Comparison of ENCODE assay signal across 19 cellular contexts in genomic region chr15:65778269-65778668, GRCh38. TPM values are rescaled to one million over a fixed set of nuclear protein-coding genes. Genes with fewer than 3 reads are reported as not detected.
DNase-seq lines count a peak whose midpoint lies in the region; ATAC-seq and TF ChIP-seq lines count a peak whose summit lies in the region.
"Had no signal": no experiment of that assay in that cellular context is flagged by ENCODE, and none has a peak within 500 bp of the region (broad histone marks: within the 10 kb centered on the region; RNA-seq: fewer than 3 reads in every experiment).

No MANE protein-coding gene starts in this region.

- TF ChIP-seq CTCF in lower leg skin (IDR thresholded peaks at IDR 0.05), result no peak

- H3K4me1 Mint-ChIP-seq in activated CD8-positive, alpha-beta memory T cell treated with anti-CD3 and anti-CD28 coated beads, Interleukin-2, amount 10 ng/mL, durations not matched to agents 7 days and 5 days, result peaks cover 35% of the 10 kb centered on the region
- peaks cover 33 to 46% (median 38%) of the 10 kb centered on the region in 3 donors for H3K4me1 Mint-ChIP-seq in T-cell
- peaks cover 45% of the 10 kb centered on the region for H3K4me1 Mint-ChIP-seq in activated naive CD8-positive, alpha-beta T cell treated with anti-CD3 and anti-CD28 coated beads, Interleukin-2, amount 50 U/mL, for 24 hours
- peaks cover 33% of the 10 kb centered on the region for H3K4me1 Mint-ChIP-seq in stimulated activated effector memory CD8-positive, alpha-beta T cell treated with anti-CD3 and anti-CD28 coated beads, Interleukin-12 subunit alpha, Interleukin-12 subunit beta, amount 100 ng/mL, for 72 hours

- intact Hi-C loops in lower leg skin (cut with DNase I; ENCODE audit: low total_unique reads), result no loop called here

- POLR2A ChIA-PET in T-cell (lab: Charles Lee), result interaction anchor here (0.6 to 2.2 kb wide), 12 partner anchors 8 to 1416 kb away, joined by 3 to 30 read pairs (median 6); partner anchors contain the start of gene DENND4A (in 1 of the 2)

- H3K27me3 Mint-ChIP-seq in activated CD8-positive, alpha-beta memory T cell treated with anti-CD3 and anti-CD28 coated beads, Interleukin-2, amount 10 ng/mL, durations not matched to agents 7 days and 5 days, result no peaks in the 10 kb centered on the region
- no peaks in the 10 kb centered on the region for H3K27me3 Mint-ChIP-seq in T-cell
- H3K27me3 Mint-ChIP-seq in activated naive CD8-positive, alpha-beta T cell treated with anti-CD3 and anti-CD28 coated beads, Interleukin-2, amount 50 U/mL, for 24 hours, result no peaks in the 10 kb centered on the region

- in situ Hi-C loops in ACHN (cut with HindIII; ENCODE audit: low pct_ligation_motif_present, low pct_unique_long_range_greater_than_20kb, low sequenced_read_pairs), result no loop called here

- peak; percentile 65 for ATAC-seq in activated CD8-positive, alpha-beta memory T cell treated with anti-CD3 and anti-CD28 coated beads, Interleukin-2, amount 10 ng/mL, durations not matched to agents 7 days and 5 days
- ATAC-seq in T-cell (replicated peaks in 1 of 4) (peak in 3 of 4 experiments; percentile 34 to 66 (median 53)), HG02798 (IDR thresholded peaks at IDR 0.05; ENCODE audit: poor library complexity, unreplicated experiment) (no peak)
- ATAC-seq in activated naive CD8-positive, alpha-beta T cell treated with anti-CD3 and anti-CD28 coated beads, Interleukin-2, amount 50 U/mL, for 24 hours, result peak; percentile 58
- peak; percentile 80 for ATAC-seq in stimulated activated effector memory CD8-positive, alpha-beta T cell treated with anti-CD3 and anti-CD28 coated beads, Interleukin-12 subunit alpha, Interleukin-12 subunit beta, amount 100 ng/mL, for 72 hours
- ATAC-seq: body of pancreas, foreskin keratinocyte had no signal

- peak overlapping the region; percentile 26 for H3K4me3 Mint-ChIP-seq in activated CD8-positive, alpha-beta memory T cell treated with anti-CD3 and anti-CD28 coated beads, Interleukin-2, amount 10 ng/mL, durations not matched to agents 7 days and 5 days
- H3K4me3 Mint-ChIP-seq in T-cell, result peak overlapping the region in 2 of 3 donors; percentile 34 to 48
- H3K4me3 Mint-ChIP-seq in activated naive CD8-positive, alpha-beta T cell treated with anti-CD3 and anti-CD28 coated beads, Interleukin-2, amount 50 U/mL, for 24 hours, result no peak overlapping the region
- H3K4me3 Mint-ChIP-seq in stimulated activated effector memory CD8-positive, alpha-beta T cell treated with anti-CD3 and anti-CD28 coated beads, Interleukin-12 subunit alpha, Interleukin-12 subunit beta, amount 100 ng/mL, for 72 hours, result peak overlapping the region; percentile 21
- H3K4me3 Mint-ChIP-seq: mesothelial cell of epicardium had no signal

- H3K9me3 Mint-ChIP-seq in activated CD8-positive, alpha-beta memory T cell treated with anti-CD3 and anti-CD28 coated beads, Interleukin-2, amount 10 ng/mL, durations not matched to agents 7 days and 5 days (ENCODE audit: low read depth), result no peaks in the 10 kb centered on the region
- H3K9me3 Mint-ChIP-seq in T-cell, result no peaks in the 10 kb centered on the region
- no peaks in the 10 kb centered on the region for H3K9me3 Mint-ChIP-seq in activated naive CD8-positive, alpha-beta T cell treated with anti-CD3 and anti-CD28 coated beads, Interleukin-2, amount 50 U/mL, for 24 hours
- H3K9me3 Mint-ChIP-seq in stimulated activated effector memory CD8-positive, alpha-beta T cell treated with anti-CD3 and anti-CD28 coated beads, Interleukin-12 subunit alpha, Interleukin-12 subunit beta, amount 100 ng/mL, for 72 hours, result no peaks in the 10 kb centered on the region
- H3K9me3 Mint-ChIP-seq: mesothelial cell of epicardium had no signal

- H3K36me3 Mint-ChIP-seq in activated CD8-positive, alpha-beta memory T cell treated with anti-CD3 and anti-CD28 coated beads, Interleukin-2, amount 10 ng/mL, durations not matched to agents 7 days and 5 days, result peaks cover 22% of the 10 kb centered on the region
- H3K36me3 Mint-ChIP-seq in T-cell, result peaks cover 12% of the 10 kb centered on the region
- H3K36me3 Mint-ChIP-seq in activated naive CD8-positive, alpha-beta T cell treated with anti-CD3 and anti-CD28 coated beads, Interleukin-2, amount 50 U/mL, for 24 hours (ENCODE audit: low read depth), result peaks cover 27% of the 10 kb centered on the region
- H3K36me3 Mint-ChIP-seq in stimulated activated effector memory CD8-positive, alpha-beta T cell treated with anti-CD3 and anti-CD28 coated beads, Interleukin-12 subunit alpha, Interleukin-12 subunit beta, amount 100 ng/mL, for 72 hours, result peaks cover 37% of the 10 kb centered on the region
- H3K36me3 Mint-ChIP-seq: mesothelial cell of epicardium had no signal

- 78 to 82% methylated on average over 2 of the region's 2 CpGs for WGBS in lower leg skin, 2 donors

- H3K4me3 ChIP-seq in lower leg skin (ENCODE audit: low read depth, poor library complexity, severe bottlenecking), result no peak overlapping the region
- H3K4me3 ChIP-seq: body of pancreas, tibial artery had no signal

- TF ChIP-seq POLR2A in lower leg skin (IDR thresholded peaks at IDR 0.05), result no peak

- peak overlapping the region; percentile 75 for H3K27ac Mint-ChIP-seq in activated CD8-positive, alpha-beta memory T cell treated with anti-CD3 and anti-CD28 coated beads, Interleukin-2, amount 10 ng/mL, durations not matched to agents 7 days and 5 days
- H3K27ac Mint-ChIP-seq in T-cell, result peak overlapping the region; percentile 56 to 87
- peak overlapping the region; percentile 34 for H3K27ac Mint-ChIP-seq in activated naive CD8-positive, alpha-beta T cell treated with anti-CD3 and anti-CD28 coated beads, Interleukin-2, amount 50 U/mL, for 24 hours
- H3K27ac Mint-ChIP-seq in stimulated activated effector memory CD8-positive, alpha-beta T cell treated with anti-CD3 and anti-CD28 coated beads, Interleukin-12 subunit alpha, Interleukin-12 subunit beta, amount 100 ng/mL, for 72 hours, result peak overlapping the region; percentile 70
- H3K27ac Mint-ChIP-seq: mesothelial cell of epicardium had no signal

- no peak for DNase-seq in activated CD8-positive, alpha-beta memory T cell treated with anti-CD3 and anti-CD28 coated beads, Interleukin-2, amount 10 ng/mL, durations not matched to agents 7 days and 5 days
- DNase-seq in activated CD8-positive, alpha-beta memory T cell treated with anti-CD3 and anti-CD28 coated beads, Interleukin-2, amount 50 U/mL, for 48 hours, result no peak
- no peak for DNase-seq in T-cell
- DNase-seq in activated naive CD8-positive, alpha-beta T cell treated with anti-CD3 and anti-CD28 coated beads, Interleukin-2, amount 50 U/mL, for 24 hours, result no peak
- no peak for DNase-seq in stimulated activated effector memory CD8-positive, alpha-beta T cell treated with anti-CD3 and anti-CD28 coated beads, Interleukin-12 subunit alpha, Interleukin-12 subunit beta, amount 100 ng/mL, for 72 hours (ENCODE audit: low spot score in 2 of 2)
- no peak for DNase-seq in lower leg skin (ENCODE audit: low spot score in 2 of 2)
- no peak for DNase-seq in ACHN
- DNase-seq: activated CD8-positive, alpha-beta memory T cell treated with anti-CD3 and anti-CD28 coated beads for 24 hours; body of pancreas; C1 segment of cervical spinal cord; dermis blood vessel endothelial cell; DMS79; foreskin keratinocyte; IMR-90; NCI-H187 treated with DMSO at 0.1 percent for 48 hours; NK-92 treated with Interleukin-12 subunit alpha and Interleukin-12 subunit beta, amount 100 ng/mL, for 24 hours; tibial artery had no signal

- CTCF ChIA-PET in activated CD8-positive, alpha-beta memory T cell treated with anti-CD3 and anti-CD28 coated beads, Interleukin-2, amount 10 ng/mL, durations not matched to agents 7 days and 5 days (lab: Charles Lee), result interaction anchor here (0.7 to 1.5 kb wide), 6 partner anchors 12 to 1594 kb away, joined by 3 to 4 read pairs (median 3); partner anchors contain the start of gene DENND4A
- CTCF ChIA-PET in T-cell (lab: Charles Lee), result interaction anchor here (0.5 to 2.0 kb wide), 6 partner anchors 14 to 1130 kb away, joined by 3 to 8 read pairs (median 3); partner anchors contain the start of gene RAB11A (in 1 of the 2)

RNA-seq across cellular contexts. Expression of gene DENND4A, which starts 13.8 kb away (rescaled TPM):
- total RNA-seq in activated CD8-positive, alpha-beta memory T cell treated with anti-CD3 and anti-CD28 coated beads, Interleukin-2, amount 10 ng/mL, durations not matched to agents 7 days and 5 days, result 10 to 100 TPM; 47.3 to 52.0 TPM
- total RNA-seq in T-cell (10 to 100 TPM; 49.7 to 76.3 (median 57.1) TPM), lower leg skin (10 to 100 TPM in 3 of 4 donors, 1 to 10 TPM in 1; 7.4 to 16.4 (median 13.3) TPM)
